In the genomic region with DNA sequence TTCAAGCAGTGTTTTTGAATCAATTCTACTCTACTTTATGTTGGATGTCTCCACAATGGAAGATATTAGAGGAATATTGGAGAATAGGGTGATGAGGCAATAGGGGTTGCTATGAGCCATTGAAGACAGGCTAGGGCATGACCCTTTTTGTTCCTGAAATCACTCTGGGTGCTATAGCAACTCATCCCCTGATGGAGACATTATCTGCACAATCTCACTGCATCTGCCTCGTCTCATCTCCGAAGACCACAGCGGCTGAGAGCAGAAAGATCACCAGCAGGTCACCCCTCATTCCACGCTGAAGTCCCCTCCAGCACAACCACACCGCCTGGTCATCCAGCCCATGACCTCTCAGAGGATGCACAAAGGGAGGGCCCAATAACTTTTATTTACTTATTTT, we compare ENCODE assay signal across 28 cellular contexts.
"Had no signal": no experiment of that assay in that cellular context is flagged by ENCODE, and none has a peak within 500 bp of the region (broad histone marks: within the 10 kb centered on the region; RNA-seq: fewer than 3 reads in every experiment).

No MANE protein-coding gene starts in this region.

- FAIRE-seq: colon, endometrium, endothelial cell of umbilical vein, frontal cortex had no signal

- H3K27me3 ChIP-seq: colonic mucosa, dorsolateral prefrontal cortex, esophagus squamous epithelium, foreskin keratinocyte, gastrocnemius medialis, hepatocyte had no signal

- H3K27ac ChIP-seq: colonic mucosa, coronary artery, dorsolateral prefrontal cortex, epithelial cell of prostate, esophagus muscularis mucosa, esophagus squamous epithelium, foreskin keratinocyte, gastrocnemius medialis, gastroesophageal sphincter, heart left ventricle, heart right ventricle, hepatocyte had no signal

- H3K4me1 ChIP-seq: colonic mucosa, esophagus muscularis mucosa, esophagus squamous epithelium, foreskin keratinocyte, gastrocnemius medialis, gastroesophageal sphincter, heart left ventricle, heart right ventricle had no signal

- H2AFZ ChIP-seq: hepatocyte had no signal

- H3K79me2 ChIP-seq: hepatocyte had no signal

- DNase-seq: colonic mucosa; cortex of kidney; dermis blood vessel endothelial cell; dorsolateral prefrontal cortex; effector CD4-positive, alpha-beta T cell; effector CD8-positive, alpha-beta T cell; effector memory CD4-positive, alpha-beta T cell; effector memory CD8-positive, alpha-beta T cell; endodermal cell; erythroblast; esophagus squamous epithelium; foreskin fibroblast; foreskin keratinocyte; foreskin melanocyte; gastrocnemius medialis; glutamatergic neuron; heart left ventricle; heart right ventricle had no signal

- H3K9me3 ChIP-seq: colonic mucosa, esophagus muscularis mucosa, gastrocnemius medialis, gastroesophageal sphincter had no signal

- H3K4me3 ChIP-seq: colonic mucosa, coronary artery, dorsolateral prefrontal cortex, esophagus muscularis mucosa, esophagus squamous epithelium, gastrocnemius medialis, gastroesophageal sphincter, heart left ventricle, heart right ventricle, hepatocyte had no signal

- ATAC-seq: effector memory CD8-positive, alpha-beta T cell; esophagus mucosa; foreskin keratinocyte; gastrocnemius medialis; gastroesophageal sphincter; heart left ventricle; heart right ventricle had no signal

- H3K4me2 ChIP-seq: hepatocyte had no signal

- H3K36me3 ChIP-seq: colonic mucosa, esophagus muscularis mucosa, esophagus squamous epithelium, gastrocnemius medialis, gastroesophageal sphincter, heart left ventricle, heart right ventricle had no signal
